Comparison of ENCODE assay signal across 23 cellular contexts in genomic region chr18:59002974-59003594, GRCh38.
"Had no signal": no experiment of that assay in that cellular context is flagged by ENCODE, and none has a peak within 500 bp of the region (broad histone marks: within the 10 kb centered on the region; RNA-seq: fewer than 3 reads in every experiment).

No MANE protein-coding gene starts in this region.

- H3K36me3 Mint-ChIP-seq: activated naive CD4-positive, alpha-beta T cell treated with anti-CD3 and anti-CD28 coated beads, Interleukin-2, amount 50 U/mL, for 24 hours; stimulated activated memory B cell treated with anti-CD40 and anti-IgM and Interleukin-4, amounts not matched to agents 10 μg/mL and 1 μg/mL and 100 μg/mL, for 72 hours had no signal

- H3K27ac ChIP-seq: esophagus squamous epithelium, neutrophil, sigmoid colon, stomach, suprapubic skin, tibial nerve, uterus had no signal

- H3K27ac Mint-ChIP-seq: activated naive CD4-positive, alpha-beta T cell treated with anti-CD3 and anti-CD28 coated beads, Interleukin-2, amount 50 U/mL, for 24 hours; stimulated activated memory B cell treated with anti-CD40 and anti-IgM and Interleukin-4, amounts not matched to agents 10 μg/mL and 1 μg/mL and 100 μg/mL, for 72 hours had no signal

- H3K4me3 ChIP-seq: body of pancreas, esophagus squamous epithelium, heart left ventricle, sigmoid colon, smooth muscle cell, stomach, suprapubic skin, tibial nerve, uterus had no signal

- H3K4me1 ChIP-seq: body of pancreas, sigmoid colon, uterus had no signal

- H3K4me3 Mint-ChIP-seq: activated naive CD4-positive, alpha-beta T cell treated with anti-CD3 and anti-CD28 coated beads, Interleukin-2, amount 50 U/mL, for 24 hours; nephron; stimulated activated memory B cell treated with anti-CD40 and anti-IgM and Interleukin-4, amounts not matched to agents 10 μg/mL and 1 μg/mL and 100 μg/mL, for 72 hours had no signal

- FAIRE-seq: endothelial cell of umbilical vein had no signal

- ATAC-seq: body of pancreas; heart left ventricle; stimulated activated memory B cell treated with anti-CD40 and anti-IgM and Interleukin-4, amounts not matched to agents 10 μg/mL and 1 μg/mL and 100 μg/mL, for 72 hours had no signal

- H3K27me3 ChIP-seq: body of pancreas, esophagus squamous epithelium, heart left ventricle, neutrophil, sigmoid colon, stomach, suprapubic skin, tibial nerve, uterus had no signal

- H3K9me3 ChIP-seq: body of pancreas, esophagus squamous epithelium, neutrophil, sigmoid colon, suprapubic skin, uterus had no signal

- H3K27me3 Mint-ChIP-seq: stimulated activated memory B cell treated with anti-CD40 and anti-IgM and Interleukin-4, amounts not matched to agents 10 μg/mL and 1 μg/mL and 100 μg/mL, for 72 hours had no signal

- DNase-seq: activated gamma-delta T cell treated with Interleukin-2 at 50 U/mL for 16 hours; activated T-cell treated with anti-CD3 and anti-CD28 coated beads, Interleukin-2, amount 50 U/mL, for 1 hour; anterior cingulate cortex; body of pancreas; dermis blood vessel endothelial cell; effector memory CD4-positive, alpha-beta T cell; esophagus squamous epithelium; heart left ventricle; mesenchymal stem cell; posterior cingulate gyrus; sigmoid colon; stimulated activated CD4-positive, alpha-beta T cell treated with anti-CD3 and anti-CD28 coated beads, Interleukin-15, amount 100 ng/mL, for 24 hours; stomach; T-helper 9 cell; uterus had no signal

- H3K4me2 ChIP-seq: smooth muscle cell had no signal

- H3K9me3 Mint-ChIP-seq: activated naive CD4-positive, alpha-beta T cell treated with anti-CD3 and anti-CD28 coated beads, Interleukin-2, amount 50 U/mL, for 24 hours; stimulated activated memory B cell treated with anti-CD40 and anti-IgM and Interleukin-4, amounts not matched to agents 10 μg/mL and 1 μg/mL and 100 μg/mL, for 72 hours had no signal

- H3K36me3 ChIP-seq: esophagus squamous epithelium, heart left ventricle, neutrophil, sigmoid colon, stomach, suprapubic skin, tibial nerve, uterus had no signal

- H3K4me1 Mint-ChIP-seq: activated naive CD4-positive, alpha-beta T cell treated with anti-CD3 and anti-CD28 coated beads, Interleukin-2, amount 50 U/mL, for 24 hours had no signal
